ENCODE assay signal across 13 cellular contexts in the genomic region with DNA sequence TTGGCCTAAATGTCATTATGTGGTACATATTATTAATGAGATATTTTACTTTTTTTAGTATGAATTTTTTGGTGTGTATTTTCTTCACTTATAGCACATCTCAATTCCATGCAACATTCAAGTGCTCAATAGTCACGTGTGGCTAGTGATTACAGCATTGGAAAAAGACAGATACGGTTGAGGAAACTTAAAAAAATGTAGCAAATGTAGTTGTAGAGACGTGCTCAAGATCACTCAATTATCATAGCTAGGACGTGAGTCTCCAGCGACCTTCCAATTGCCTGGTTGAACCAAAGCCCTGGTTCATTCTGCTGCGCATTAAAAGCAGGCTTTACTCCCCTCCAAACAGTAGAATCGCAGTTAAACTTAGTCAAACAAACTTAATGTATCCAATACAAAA. TPM values are rescaled to one million over a fixed set of nuclear protein-coding genes. Genes with fewer than 3 reads are reported as not detected.
DNase-seq lines count a peak whose midpoint lies in the region; TF ChIP-seq lines count a peak whose summit lies in the region.
"Had no signal": no experiment of that assay in that cellular context is flagged by ENCODE, and none has a peak within 500 bp of the region (broad histone marks: within the 10 kb centered on the region; RNA-seq: fewer than 3 reads in every experiment).

No MANE protein-coding gene starts in this region.

- TF ChIP-seq CTCF in Caco-2 (IDR thresholded peaks at IDR 0.05; ENCODE audit: insufficient read depth in 1 of 2, low read depth in 1 of 2, low read length in 1 of 2, severe bottlenecking in 1 of 2, unreplicated experiment in 1 of 2) (no peak), HFF-Myc (IDR thresholded peaks at IDR 0.05; ENCODE audit: low read depth, low read length, missing control alignments) (no peak), neural progenitor cell (IDR thresholded peaks at IDR 0.05) (no peak)

- H3K4me3 Mint-ChIP-seq in Caco-2 (ENCODE audit: unreplicated experiment) (peak overlapping the region; percentile 85), neural progenitor cell (peak overlapping the region; percentile 93)
- H3K4me3 Mint-ChIP-seq in activated naive CD8-positive, alpha-beta T cell, result peak overlapping the region; percentile 98

- H3K9me3 ChIP-seq in Caco-2, result no peaks in the 10 kb centered on the region
- no peaks in the 10 kb centered on the region for H3K9me3 ChIP-seq in neural progenitor cell (ENCODE audit: low read depth)

- H2AFZ ChIP-seq in neural progenitor cell (replicated peaks), result no peak overlapping the region

- peaks cover 10% of the 10 kb centered on the region for H3K4me1 Mint-ChIP-seq in Caco-2 (ENCODE audit: low read depth, unreplicated experiment)
- H3K4me1 Mint-ChIP-seq in activated naive CD8-positive, alpha-beta T cell (ENCODE audit: low read depth), result peaks cover 44% of the 10 kb centered on the region
- peaks cover 38% of the 10 kb centered on the region for H3K4me1 Mint-ChIP-seq in neural progenitor cell

- peaks cover 9% of the 10 kb centered on the region for H3F3A ChIP-seq in neural progenitor cell (ENCODE audit: low read depth)

- peaks cover 7% of the 10 kb centered on the region for H4K20me1 ChIP-seq in neural progenitor cell (ENCODE audit: low read depth)

- peaks cover 36% of the 10 kb centered on the region for H3K79me2 ChIP-seq in neural progenitor cell (ENCODE audit: low read depth)

- H3K36me3 Mint-ChIP-seq in Caco-2 (ENCODE audit: insufficient read depth, unreplicated experiment) (peaks cover 19% of the 10 kb centered on the region), neural progenitor cell (peaks cover 8% of the 10 kb centered on the region)
- peaks cover 15% of the 10 kb centered on the region for H3K36me3 Mint-ChIP-seq in activated naive CD8-positive, alpha-beta T cell

- H3K36me3 ChIP-seq in Caco-2 (ENCODE audit: control insufficient read depth, insufficient read depth, low read length), result no peaks in the 10 kb centered on the region
- no peaks in the 10 kb centered on the region for H3K36me3 ChIP-seq in neural progenitor cell

- H3K9ac ChIP-seq in neural progenitor cell, result no peak overlapping the region

- intact Hi-C loops in Caco-2 (cut with micrococcal nuclease; ENCODE audit: unreplicated experiment), result no loop called here

- in situ Hi-C loops in G401 (cut with HindIII; ENCODE audit: low sequenced_read_pairs), result loop anchor here (25.0 kb wide), 1 partner anchor 133 kb away; a partner anchor contains a TSS

- H3K27ac Mint-ChIP-seq in Caco-2 (ENCODE audit: unreplicated experiment), result peak overlapping the region; percentile 93
- peak overlapping the region; percentile 100 for H3K27ac Mint-ChIP-seq in activated naive CD8-positive, alpha-beta T cell
- H3K27ac Mint-ChIP-seq in neural progenitor cell, result no peak overlapping the region

- CTCF ChIA-PET in Caco-2 (lab: Charles Lee), result no interaction called here

- POLR2A ChIA-PET in Caco-2 (lab: Charles Lee), result no interaction called here

- H3K4me3 ChIP-seq in Caco-2 (ENCODE audit: low read depth, low read length) (no peak overlapping the region), HFF-Myc (replicated peaks; ENCODE audit: low read depth, low read length) (peak overlapping the region; percentile 84), neural progenitor cell (peak overlapping the region; percentile 83)

- BruUV-seq in Caco-2 (replicated peaks; lab: Mats Ljungman, UMichigan), result no TSS peak

- no peak overlapping the region for H3K27ac ChIP-seq in neural progenitor cell

- no peaks in the 10 kb centered on the region for H3K27me3 Mint-ChIP-seq in Caco-2 (ENCODE audit: insufficient read depth, unreplicated experiment)
- H3K27me3 Mint-ChIP-seq in activated naive CD8-positive, alpha-beta T cell, result no peaks in the 10 kb centered on the region
- no peaks in the 10 kb centered on the region for H3K27me3 Mint-ChIP-seq in neural progenitor cell (ENCODE audit: insufficient read depth, low read depth)
- H3K27me3 Mint-ChIP-seq: central memory CD8-positive, alpha-beta T cell had no signal

- H3K4me2 ChIP-seq in neural progenitor cell, result no peak overlapping the region

- H3K27me3 ChIP-seq in Caco-2 (replicated peaks; ENCODE audit: control insufficient read depth, insufficient read depth, low read length), result no peaks in the 10 kb centered on the region
- H3K27me3 ChIP-seq in neural progenitor cell, result no peaks in the 10 kb centered on the region

- DNase-seq in Caco-2 (no peak), HFF-Myc (ENCODE audit: extremely low read depth, low read depth) (no peak), neural progenitor cell (ENCODE audit: low spot score) (no peak), G401 (ENCODE audit: low spot score) (no peak), UCSD-AML1 (lab: John Stamatoyannopoulos, UW; ENCODE audit: unreplicated experiment) (no peak), mucosa of gallbladder (ENCODE audit: low spot score) (no peak), A172 (ENCODE audit: low spot score) (no peak)
- DNase-seq: DMS153; NCI-H1694 treated with DMSO at 0.1 percent for 48 hours; stimulated activated CD4-positive, alpha-beta T cell treated with anti-CD3 and anti-CD28 coated beads, Interleukin-15, amount 100 ng/mL, for 24 hours; T1000 had no signal

- H3K9me3 Mint-ChIP-seq in Caco-2 (ENCODE audit: unreplicated experiment) (no peaks in the 10 kb centered on the region), neural progenitor cell (no peaks in the 10 kb centered on the region)
- no peaks in the 10 kb centered on the region for H3K9me3 Mint-ChIP-seq in activated naive CD8-positive, alpha-beta T cell (ENCODE audit: low read depth)
- H3K9me3 Mint-ChIP-seq: central memory CD8-positive, alpha-beta T cell had no signal

- H3K4me1 ChIP-seq in Caco-2 (0 out of 2 replicates have a peak, but pooled peaks cover 10% of the 10 kb centered on the region), neural progenitor cell (peaks cover 18% of the 10 kb centered on the region)

RNA-seq across cellular contexts. Expression of a gene that starts 1.2 kb away (rescaled TPM):
- total RNA-seq in Caco-2 (2022), result 49.9 and 55.3 TPM in 2 replicates
- 89.6 and 97.0 TPM in 2 replicates for total RNA-seq in neural progenitor cell (ENCODE audit: low replicate concordance)
- total RNA-seq in G401 (2014; rRNA removed; shearing (Covaris generic)), result 38.8 and 49.3 TPM in 2 replicates
- 39.1 TPM for total RNA-seq in mucosa of gallbladder
- total RNA-seq in A172 (2014; rRNA removed; shearing (Covaris generic)), result 41.5 and 52.0 TPM in 2 replicates

RNA-seq across cellular contexts. Expression of a gene that starts 17.8 kb away (rescaled TPM):
- total RNA-seq in Caco-2 (2022) (24.3 and 25.0 TPM in 2 replicates), neural progenitor cell (ENCODE audit: low replicate concordance) (14.5 and 26.1 TPM in 2 replicates), mucosa of gallbladder (12.0 TPM)
- total RNA-seq in G401 (2014; rRNA removed; shearing (Covaris generic)), result 16.9 and 22.3 TPM in 2 replicates
- total RNA-seq in A172 (2014; rRNA removed; shearing (Covaris generic)), result 17.6 and 25.4 TPM in 2 replicates

RNA-seq across cellular contexts. Expression of a gene that starts 17.9 kb away (rescaled TPM):
- total RNA-seq in Caco-2 (2022), result 1.5 and 1.8 TPM in 2 replicates
- 3.4 and 5.0 TPM in 2 replicates for total RNA-seq in neural progenitor cell (ENCODE audit: low replicate concordance)
- 0.12 and 0.14 TPM in 2 replicates for total RNA-seq in G401 (2014; rRNA removed; shearing (Covaris generic))
- total RNA-seq in mucosa of gallbladder, result 1.2 TPM
- 4.5 and 5.0 TPM in 2 replicates for total RNA-seq in A172 (2014; rRNA removed; shearing (Covaris generic))
